Comparison of ENCODE assay signal across 30 cellular contexts in genomic region chr22:46631113-46631512, GRCh38.
"Had no signal": no experiment of that assay in that cellular context is flagged by ENCODE, and none has a peak within 500 bp of the region (broad histone marks: within the 10 kb centered on the region; RNA-seq: fewer than 3 reads in every experiment).

No MANE protein-coding gene starts in this region.

- H3K36me3 Mint-ChIP-seq: activated naive CD8-positive, alpha-beta T cell had no signal

- ATAC-seq: activated CD4-positive, CD25-positive, alpha-beta regulatory T cell treated with anti-CD3 and anti-CD28 coated beads, Interleukin-2, amount 50 U/mL, for 24 hours; activated CD8-positive, alpha-beta T cell treated with anti-CD3 and anti-CD28 coated beads, Interleukin-2, amount 10 ng/mL, durations not matched to agents 7 days and 5 days; Panc1; Right ventricle myocardium inferior; T-cell had no signal

- H3K4me3 ChIP-seq: MG63, SK-N-MC had no signal

- H3K36me3 ChIP-seq: MG63 had no signal

- H3K27me3 Mint-ChIP-seq: activated naive CD8-positive, alpha-beta T cell; activated T-cell treated with anti-CD3 and anti-CD28 coated beads, Interleukin-2, amount 50 U/mL, for 24 hours; central memory CD8-positive, alpha-beta T cell; T-cell had no signal

- H3K27ac ChIP-seq: SK-N-MC, WERI-Rb-1 had no signal

- H3K4me3 Mint-ChIP-seq: activated CD8-positive, alpha-beta T cell treated with anti-CD3 and anti-CD28 coated beads, Interleukin-2, amount 10 ng/mL, durations not matched to agents 7 days and 5 days; activated naive CD4-positive, alpha-beta T cell treated with anti-CD3 and anti-CD28 coated beads for 36 hours; activated naive CD8-positive, alpha-beta T cell; activated T-cell treated with anti-CD3 and anti-CD28 coated beads, Interleukin-2, amount 50 U/mL, for 24 hours; brain; central memory CD8-positive, alpha-beta T cell; T-cell had no signal

- H3K4me1 Mint-ChIP-seq: T-cell had no signal

- H3K9me3 Mint-ChIP-seq: activated naive CD4-positive, alpha-beta T cell treated with anti-CD3 and anti-CD28 coated beads for 36 hours; activated T-cell treated with anti-CD3 and anti-CD28 coated beads, Interleukin-2, amount 50 U/mL, for 24 hours; central memory CD8-positive, alpha-beta T cell; T-cell had no signal

- H3K9me3 ChIP-seq: MG63 had no signal

- FAIRE-seq: astrocyte had no signal

- H3K27ac Mint-ChIP-seq: activated CD8-positive, alpha-beta T cell treated with anti-CD3 and anti-CD28 coated beads, Interleukin-2, amount 10 ng/mL, durations not matched to agents 7 days and 5 days; activated naive CD4-positive, alpha-beta T cell treated with anti-CD3 and anti-CD28 coated beads for 36 hours; activated naive CD8-positive, alpha-beta T cell; activated T-cell treated with anti-CD3 and anti-CD28 coated beads, Interleukin-2, amount 50 U/mL, for 24 hours; brain; T-cell had no signal

- H3K27me3 ChIP-seq: MG63 had no signal

- DNase-seq: activated CD4-positive, alpha-beta T cell treated with anti-CD3 and anti-CD28 coated beads for 48 hours; activated CD4-positive, alpha-beta T cell treated with anti-CD3 and anti-CD28 coated beads, Interleukin-2, amount 50 U/mL, for 4 hours; activated CD8-positive, alpha-beta memory T cell treated with anti-CD3 and anti-CD28 coated beads, Interleukin-2, amount 50 U/mL, for 48 hours; activated CD8-positive, alpha-beta T cell treated with anti-CD3 and anti-CD28 coated beads, Interleukin-2, amount 10 ng/mL, durations not matched to agents 7 days and 5 days; activated gamma-delta T cell; activated naive CD4-positive, alpha-beta T cell treated with anti-CD3 and anti-CD28 coated beads for 36 hours; activated T-cell treated with anti-CD3 and anti-CD28 coated beads, Interleukin-2, amount 50 U/mL, for 24 hours; amygdala; MG63; MV-4-11; NCI-H1092 treated with DMSO at 0.1 percent for 48 hours; NCI-H1417 treated with DMSO at 0.1 percent for 48 hours; NCI-H1694; NCI-H2029; NCI-H2107; NCI-H2171 treated with DMSO at 0.1 percent for 48 hours; NCI-H226; NCI-H526; NCI-H82; RPMI8226; T-cell; WERI-Rb-1 had no signal
